9 cellular contexts compared by ENCODE assay signal in genomic region chr10:77637474-77637985, GRCh38. TPM values are rescaled to one million over a fixed set of nuclear protein-coding genes. Genes with fewer than 3 reads are reported as not detected.
DNase-seq lines count a peak whose midpoint lies in the region; ATAC-seq, FAIRE-seq and TF ChIP-seq lines count a peak whose summit lies in the region.
"Had no signal": no experiment of that assay in that cellular context is flagged by ENCODE, and none has a peak within 500 bp of the region (broad histone marks: within the 10 kb centered on the region; RNA-seq: fewer than 3 reads in every experiment).

TSS of gene KCNMA1 (minus strand) at chr10:77637808.

- no peaks in the 10 kb centered on the region for H3K9me3 ChIP-seq in pancreas
- H3K9me3 ChIP-seq in CD4-positive, alpha-beta memory T cell (ENCODE audit: control insufficient read depth in 1 of 2, low read length in 2 of 2): no peaks in the 10 kb centered on the region

- no peaks in the 10 kb centered on the region for H3K4me1 ChIP-seq in pancreas
- no peaks in the 10 kb centered on the region for H3K4me1 ChIP-seq in CD4-positive, alpha-beta memory T cell (ENCODE audit: insufficient read depth, low read length)

- peaks cover 61% of the 10 kb centered on the region for H3K27me3 Mint-ChIP-seq in activated B cell treated with CpG ODN at 0.5 μM for 24 hours
- H3K27me3 Mint-ChIP-seq in CD4-positive, alpha-beta memory T cell: peaks cover 49 to 51% of the 10 kb centered on the region in 2 donors

- no peak within 1 kb of the TSS for H3K27ac ChIP-seq in pancreas
- H3K27ac ChIP-seq in CD4-positive, alpha-beta memory T cell (ENCODE audit: low read depth, low read length): no peak within 1 kb of the TSS

- H3K27ac Mint-ChIP-seq in activated B cell treated with CpG ODN at 0.5 μM for 24 hours: peak within 1 kb of the TSS; percentile 59
- H3K27ac Mint-ChIP-seq in CD4-positive, alpha-beta memory T cell: no peak within 1 kb of the TSS
- H3K27ac Mint-ChIP-seq: natural killer cell treated with Interleukin-12 subunit alpha and Interleukin-12 subunit beta and Interleukin-15 and Interleukin-18, amount 100 ng/mL, for 72 hours had no signal

- H3K4me1 Mint-ChIP-seq in activated B cell treated with CpG ODN at 0.5 μM for 24 hours: peaks cover 26% of the 10 kb centered on the region
- peaks cover 2 to 25% (median 14%) of the 10 kb centered on the region in 4 donors for H3K4me1 Mint-ChIP-seq in CD4-positive, alpha-beta memory T cell

- no peaks in the 10 kb centered on the region for H3K36me3 ChIP-seq in pancreas
- no peaks in the 10 kb centered on the region for H3K36me3 ChIP-seq in CD4-positive, alpha-beta memory T cell (ENCODE audit: insufficient read depth, low read length)

- H3K9me3 Mint-ChIP-seq in activated B cell treated with CpG ODN at 0.5 μM for 24 hours: no peaks in the 10 kb centered on the region
- no peaks in the 10 kb centered on the region for H3K9me3 Mint-ChIP-seq in CD4-positive, alpha-beta memory T cell
- H3K9me3 Mint-ChIP-seq: natural killer cell treated with Interleukin-12 subunit alpha and Interleukin-12 subunit beta and Interleukin-15 and Interleukin-18, amount 100 ng/mL, for 72 hours had no signal

- DNase-seq in AG10803 (ENCODE audit: low read depth) (peak; percentile 49), H54 (ENCODE audit: insufficient read length, low spot score) (peak; percentile 76), activated B cell treated with CpG ODN at 0.5 μM for 24 hours (no peak), head of caudate nucleus (peak in 40 of 42 donors; percentile 26 to 75 (median 56)), pancreas (peak; percentile 23 to 73 (median 35)), SIG-M5 treated with dmso at 0.1 percent for 504 hours (lab: John Stamatoyannopoulos, UW; ENCODE audit: unreplicated experiment) (no peak)
- DNase-seq in CD4-positive, alpha-beta memory T cell: no peak

- H3K36me3 Mint-ChIP-seq in activated B cell treated with CpG ODN at 0.5 μM for 24 hours (ENCODE audit: low read depth): no peaks in the 10 kb centered on the region
- no peaks in the 10 kb centered on the region for H3K36me3 Mint-ChIP-seq in CD4-positive, alpha-beta memory T cell
- H3K36me3 Mint-ChIP-seq: natural killer cell treated with Interleukin-12 subunit alpha and Interleukin-12 subunit beta and Interleukin-15 and Interleukin-18, amount 100 ng/mL, for 72 hours had no signal

- peak within 1 kb of the TSS; percentile 91 for H3K4me3 Mint-ChIP-seq in activated B cell treated with CpG ODN at 0.5 μM for 24 hours
- peak within 1 kb of the TSS in 2 of 8 donors; percentile 69 to 74 for H3K4me3 Mint-ChIP-seq in CD4-positive, alpha-beta memory T cell
- H3K4me3 Mint-ChIP-seq: natural killer cell treated with Interleukin-12 subunit alpha and Interleukin-12 subunit beta and Interleukin-15 and Interleukin-18, amount 100 ng/mL, for 72 hours had no signal

- 1% methylated on average over 20 to 66 of the region's 66 CpGs for WGBS in pancreas, 2 donors

- FAIRE-seq in H54 (lab: Jason Lieb, UNC): no peak
- FAIRE-seq in pancreas (lab: Jason Lieb, UNC): no peak

- TF ChIP-seq CTCF in AG10803 (conservative IDR thresholded peaks at IDR 0.05; ENCODE audit: low read length) (no peak), activated B cell treated with CpG ODN at 0.5 μM for 24 hours (IDR thresholded peaks at IDR 0.05) (no peak), pancreas (IDR thresholded peaks at IDR 0.05) (no peak)

- CTCF ChIA-PET in activated B cell treated with CpG ODN at 0.5 μM for 24 hours (lab: Charles Lee): interaction anchor here (1.9 kb wide), 1 partner anchor 463 kb away, joined by 8 read pairs; no protein-coding TSS in a partner anchor
- CTCF ChIA-PET in CD4-positive, alpha-beta memory T cell (lab: Charles Lee; ENCODE audit: partially characterized antibody): no interaction called here

- ATAC-seq in activated B cell treated with CpG ODN at 0.5 μM for 24 hours (ENCODE audit: low read depth) (peak; percentile 59), pancreas (peak; percentile 33 to 70 (median 64)), HG02973 (IDR thresholded peaks at IDR 0.05; ENCODE audit: unreplicated experiment) (no peak)

- peak within 1 kb of the TSS; percentile 94 for H3K4me3 ChIP-seq in AG10803 (ENCODE audit: low read length)
- H3K4me3 ChIP-seq in pancreas: peak within 1 kb of the TSS; percentile 47 to 75 (median 65)
- H3K4me3 ChIP-seq in CD4-positive, alpha-beta memory T cell (ENCODE audit: low read length in 2 of 2): no peak within 1 kb of the TSS

- no peak for TF ChIP-seq POLR2A in H54 (IDR thresholded peaks at IDR 0.05; ENCODE audit: low read depth, low read length)

- POLR2A ChIA-PET in activated B cell treated with CpG ODN at 0.5 μM for 24 hours (lab: Charles Lee): no interaction called here
- POLR2A ChIA-PET in CD4-positive, alpha-beta memory T cell (lab: Charles Lee; ENCODE audit: partially characterized antibody): no interaction called here

- no peaks in the 10 kb centered on the region for H3K27me3 ChIP-seq in pancreas
- peaks cover 5% of the 10 kb centered on the region for H3K27me3 ChIP-seq in CD4-positive, alpha-beta memory T cell (ENCODE audit: insufficient read depth, low read length)

- intact Hi-C loops in activated B cell treated with CpG ODN at 0.5 μM for 24 hours (cut with micrococcal nuclease) (no loop called here), head of caudate nucleus (cut with DNase I) (no loop called here), pancreas (cut with DNase I) (loop anchor here in 1 of 3 donors (5.0 kb wide), 1 partner anchor 245 kb away; no protein-coding TSS in a partner anchor)
- intact Hi-C loops in CD4-positive, alpha-beta memory T cell (cut with micrococcal nuclease): no loop called here

RNA-seq across cellular contexts. Expression of gene KCNMA1, which starts in this region (rescaled TPM):
- total RNA-seq in activated B cell treated with CpG ODN at 0.5 μM for 24 hours (3.3 and 3.7 TPM in 2 replicates), pancreas (10 to 100 TPM in 1 of 6 donors, 1 to 10 TPM in 5; 3.5 to 16.1 (median 7.4) TPM)
- 10 to 100 TPM in 1 of 2 donors, 1 to 10 TPM in 1; 9.6 to 19.4 TPM for polyA plus RNA-seq in pancreas
- not detected for total RNA-seq in CD4-positive, alpha-beta memory T cell
- polyA plus RNA-seq in CD4-positive, alpha-beta memory T cell: under 1 TPM in 1 of 2 donors, not detected in 1; 0.26 TPM

Comparison
In these comparisons a context has a peak if more than half of its experiments do, and no peak if none do; other contexts are left out.
1. RNA of gene KCNMA1 (polyA plus RNA-seq): 9.6 to 19.4 TPM in pancreas; 0.26 TPM in CD4-positive, alpha-beta memory T cell; every median in the first group is over 4 times any median in the second.
2. DNase-seq: peak in AG10803 (single experiment), H54 (single experiment), head of caudate nucleus (40 of 42) and pancreas (6 of 6); none in activated B cell treated with CpG ODN at 0.5 μM for 24 hours (single experiment), SIG-M5 treated with dmso at 0.1 percent for 504 hours (single experiment) and CD4-positive, alpha-beta memory T cell (0 of 5).
3. H3K4me3 ChIP-seq: peak in AG10803 (single experiment) and pancreas (4 of 4); none in CD4-positive, alpha-beta memory T cell (0 of 2).